16 cellular contexts compared by ENCODE assay signal in genomic region chr2:10145519-10146357, GRCh38.
"Had no signal": no experiment of that assay in that cellular context is flagged by ENCODE, and none has a peak within 500 bp of the region (broad histone marks: within the 10 kb centered on the region; RNA-seq: fewer than 3 reads in every experiment).

No MANE protein-coding gene starts in this region.

- H3K27me3 ChIP-seq: transverse colon, vagina had no signal

- H3K36me3 Mint-ChIP-seq: naive thymus-derived CD8-positive, alpha-beta T cell had no signal

- H3K27me3 Mint-ChIP-seq: activated naive CD8-positive, alpha-beta T cell treated with anti-CD3 and anti-CD28 coated beads, Interleukin-2, amount 10 ng/mL, durations not matched to agents 7 days and 5 days; dendritic cell treated with granulocyte-macrophage colony-stimulating factor and Interleukin-4, amounts not matched to agents 40 ng/mL and 50 ng/mL, for 4 days; effector memory CD8-positive, alpha-beta T cell; stimulated activated naive CD8-positive, alpha-beta T cell treated with anti-CD3 and anti-CD28 coated beads, Interleukin-15, Interleukin-2, amounts not matched to agents 100 ng/mL and 50 ng/mL, for 24 hours had no signal

- H3K9me3 Mint-ChIP-seq: activated naive CD8-positive, alpha-beta T cell treated with anti-CD3 and anti-CD28 coated beads, Interleukin-2, amount 10 ng/mL, durations not matched to agents 7 days and 5 days; activated T-helper 1 cell treated with anti-CD3 and anti-CD28 coated beads, Interleukin-12 subunit alpha, Interleukin-12 subunit beta, Interleukin-2, Interleukin-4 antibody, amounts not matched to agents 30 ng/mL and 10 ng/mL and 1 ng/mL, durations not matched to agents 14 hours and 24 hours and 36 hours; dendritic cell treated with granulocyte-macrophage colony-stimulating factor and Interleukin-4, amounts not matched to agents 40 ng/mL and 50 ng/mL, for 4 days; effector memory CD8-positive, alpha-beta T cell; naive thymus-derived CD8-positive, alpha-beta T cell; stimulated activated naive CD8-positive, alpha-beta T cell treated with anti-CD3 and anti-CD28 coated beads, Interleukin-15, Interleukin-2, amounts not matched to agents 100 ng/mL and 50 ng/mL, for 24 hours had no signal

- H3K36me3 ChIP-seq: lower lobe of right lung, transverse colon, vagina had no signal

- H3K27ac Mint-ChIP-seq: activated naive CD8-positive, alpha-beta T cell treated with anti-CD3 and anti-CD28 coated beads, Interleukin-2, amount 10 ng/mL, durations not matched to agents 7 days and 5 days; dendritic cell treated with granulocyte-macrophage colony-stimulating factor and Interleukin-4, amounts not matched to agents 40 ng/mL and 50 ng/mL, for 4 days; naive thymus-derived CD8-positive, alpha-beta T cell; stimulated activated naive CD8-positive, alpha-beta T cell treated with anti-CD3 and anti-CD28 coated beads, Interleukin-15, Interleukin-2, amounts not matched to agents 100 ng/mL and 50 ng/mL, for 24 hours had no signal

- H3K4me3 ChIP-seq: lower lobe of right lung, transverse colon, vagina had no signal

- H3K9me3 ChIP-seq: lower lobe of right lung, transverse colon, vagina had no signal

- H3K27ac ChIP-seq: lower lobe of right lung, parathyroid adenoma, vagina, WERI-Rb-1 had no signal

- H3K9ac ChIP-seq: parathyroid adenoma had no signal

- DNase-seq: activated CD4-positive, alpha-beta T cell treated with anti-CD3 and anti-CD28 coated beads, Interleukin-2, amount 50 U/mL, for 4 hours; activated naive CD4-positive, alpha-beta T cell treated with Interleukin-2 at 50 U/mL for 16 hours; activated naive CD8-positive, alpha-beta T cell treated with anti-CD3 and anti-CD28 coated beads, Interleukin-2, amount 10 ng/mL, durations not matched to agents 7 days and 5 days; effector memory CD8-positive, alpha-beta T cell; hippocampal formation; left cardiac atrium; lower lobe of right lung; retina; transverse colon; WERI-Rb-1 had no signal

- H3K4me1 ChIP-seq: lower lobe of right lung, parathyroid adenoma, vagina had no signal

- H3K4me3 Mint-ChIP-seq: activated naive CD8-positive, alpha-beta T cell treated with anti-CD3 and anti-CD28 coated beads, Interleukin-2, amount 10 ng/mL, durations not matched to agents 7 days and 5 days; activated T-helper 1 cell treated with anti-CD3 and anti-CD28 coated beads, Interleukin-12 subunit alpha, Interleukin-12 subunit beta, Interleukin-2, Interleukin-4 antibody, amounts not matched to agents 30 ng/mL and 10 ng/mL and 1 ng/mL, durations not matched to agents 14 hours and 24 hours and 36 hours; dendritic cell treated with granulocyte-macrophage colony-stimulating factor and Interleukin-4, amounts not matched to agents 40 ng/mL and 50 ng/mL, for 4 days; effector memory CD8-positive, alpha-beta T cell; naive thymus-derived CD8-positive, alpha-beta T cell; stimulated activated naive CD8-positive, alpha-beta T cell treated with anti-CD3 and anti-CD28 coated beads, Interleukin-15, Interleukin-2, amounts not matched to agents 100 ng/mL and 50 ng/mL, for 24 hours had no signal

- ATAC-seq: effector memory CD8-positive, alpha-beta T cell; lower lobe of right lung; naive thymus-derived CD8-positive, alpha-beta T cell had no signal
